In the genomic region with DNA sequence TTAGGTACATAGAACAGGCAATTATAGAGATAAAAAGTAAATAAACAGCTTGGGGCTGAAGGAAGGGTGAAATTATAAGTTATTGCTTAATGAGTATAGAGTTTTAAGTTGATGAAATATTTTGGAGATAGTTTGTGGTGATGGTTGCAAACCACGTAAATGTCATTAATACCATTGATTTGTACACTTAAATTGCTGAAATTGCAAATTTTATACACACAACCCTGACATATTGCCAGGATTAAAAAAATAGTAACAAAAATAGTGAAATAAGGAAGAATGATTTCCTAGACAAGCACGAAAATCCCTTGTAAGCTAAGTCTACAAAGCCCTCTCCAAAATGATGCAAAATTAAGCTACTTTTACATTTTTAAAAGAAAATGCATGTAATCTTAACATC, we compare ENCODE assay signal across 4 cellular contexts.
TF ChIP-seq lines count a peak whose summit lies in the region.

No MANE protein-coding gene starts in this region.

TF ChIP-seq in HepG2, 621 proteins besides CTCF, POLR2A, EP300 and RAD21:
- TF ChIP-seq, protein P1, sequence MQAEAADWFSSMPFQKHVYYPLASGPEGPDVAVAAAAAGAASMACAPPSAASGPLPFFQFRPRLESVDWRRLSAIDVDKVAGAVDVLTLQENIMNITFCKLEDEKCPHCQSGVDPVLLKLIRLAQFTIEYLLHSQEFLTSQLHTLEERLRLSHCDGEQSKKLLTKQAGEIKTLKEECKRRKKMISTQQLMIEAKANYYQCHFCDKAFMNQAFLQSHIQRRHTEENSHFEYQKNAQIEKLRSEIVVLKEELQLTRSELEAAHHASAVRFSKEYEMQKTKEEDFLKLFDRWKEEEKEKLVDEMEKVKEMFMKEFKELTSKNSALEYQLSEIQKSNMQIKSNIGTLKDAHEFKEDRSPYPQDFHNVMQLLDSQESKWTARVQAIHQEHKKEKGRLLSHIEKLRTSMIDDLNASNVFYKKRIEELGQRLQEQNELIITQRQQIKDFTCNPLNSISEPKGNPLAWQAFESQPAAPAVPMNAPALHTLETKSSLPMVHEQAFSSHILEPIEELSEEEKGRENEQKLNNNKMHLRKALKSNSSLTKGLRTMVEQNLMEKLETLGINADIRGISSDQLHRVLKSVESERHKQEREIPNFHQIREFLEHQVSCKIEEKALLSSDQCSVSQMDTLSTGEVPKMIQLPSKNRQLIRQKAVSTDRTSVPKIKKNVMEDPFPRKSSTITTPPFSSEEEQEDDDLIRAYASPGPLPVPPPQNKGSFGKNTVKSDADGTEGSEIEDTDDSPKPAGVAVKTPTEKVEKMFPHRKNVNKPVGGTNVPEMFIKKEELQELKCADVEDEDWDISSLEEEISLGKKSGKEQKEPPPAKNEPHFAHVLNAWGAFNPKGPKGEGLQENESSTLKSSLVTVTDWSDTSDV (CRISPR knock-in tag; IDR thresholded peaks at IDR 0.05), result no peak
- TF ChIP-seq, protein P2, sequence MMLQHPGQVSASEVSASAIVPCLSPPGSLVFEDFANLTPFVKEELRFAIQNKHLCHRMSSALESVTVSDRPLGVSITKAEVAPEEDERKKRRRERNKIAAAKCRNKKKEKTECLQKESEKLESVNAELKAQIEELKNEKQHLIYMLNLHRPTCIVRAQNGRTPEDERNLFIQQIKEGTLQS (CRISPR knock-in tag; IDR thresholded peaks at IDR 0.05), result no peak
- no peak for TF ChIP-seq REXO4 (CRISPR knock-in tag; IDR thresholded peaks at IDR 0.05; ENCODE audit: borderline replicate concordance)
- TF ChIP-seq MAFK (conservative IDR thresholded peaks at IDR 0.05 in 1 of 2, IDR thresholded peaks at IDR 0.05 in 1 of 2; ENCODE audit: low read length in 2 of 2), result peak; percentile 91 to 94
- peak; percentile 92 for TF ChIP-seq MAFF (IDR thresholded peaks at IDR 0.05; ENCODE audit: low read depth, low read length)
- TF ChIP-seq, protein P3, sequence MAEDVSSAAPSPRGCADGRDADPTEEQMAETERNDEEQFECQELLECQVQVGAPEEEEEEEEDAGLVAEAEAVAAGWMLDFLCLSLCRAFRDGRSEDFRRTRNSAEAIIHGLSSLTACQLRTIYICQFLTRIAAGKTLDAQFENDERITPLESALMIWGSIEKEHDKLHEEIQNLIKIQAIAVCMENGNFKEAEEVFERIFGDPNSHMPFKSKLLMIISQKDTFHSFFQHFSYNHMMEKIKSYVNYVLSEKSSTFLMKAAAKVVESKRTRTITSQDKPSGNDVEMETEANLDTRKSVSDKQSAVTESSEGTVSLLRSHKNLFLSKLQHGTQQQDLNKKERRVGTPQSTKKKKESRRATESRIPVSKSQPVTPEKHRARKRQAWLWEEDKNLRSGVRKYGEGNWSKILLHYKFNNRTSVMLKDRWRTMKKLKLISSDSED (CRISPR knock-in tag; IDR thresholded peaks at IDR 0.05), result no peak
- no peak for TF ChIP-seq CENPT (CRISPR knock-in tag; IDR thresholded peaks at IDR 0.05; ENCODE audit: low read depth)
- TF ChIP-seq ZKSCAN5 (CRISPR knock-in tag; IDR thresholded peaks at IDR 0.05), result no peak
- TF ChIP-seq SP140L (CRISPR knock-in tag; IDR thresholded peaks at IDR 0.05; ENCODE audit: borderline replicate concordance), result no peak
- TF ChIP-seq PLRG1 (conservative IDR thresholded peaks at IDR 0.05), result no peak

TF ChIP-seq in A549, 52 proteins besides CTCF, POLR2A, EP300 and RAD21:
- peak; percentile 90 for TF ChIP-seq MAFK (IDR thresholded peaks at IDR 0.05; ENCODE audit: partially characterized antibody)
- no peak for TF ChIP-seq CHD4 (IDR thresholded peaks at IDR 0.05; ENCODE audit: borderline replicate concordance)

TF ChIP-seq in IMR-90, 13 proteins besides CTCF, POLR2A, EP300 and RAD21:
- no peak for TF ChIP-seq CEBPB (IDR thresholded peaks at IDR 0.05; ENCODE audit: low read depth, low read length)
- peak; percentile 84 for TF ChIP-seq MAFK (IDR thresholded peaks at IDR 0.05; ENCODE audit: low read depth, low read length)
TF ChIP-seq in IMR-90: peak in this region for 1.

TF ChIP-seq in K562, 482 proteins besides CTCF, POLR2A, EP300 and RAD21 (continues in another document):
- TF ChIP-seq SMAD3 (CRISPR knock-in tag; conservative IDR thresholded peaks at IDR 0.05) (no peak), NR2C1 (IDR thresholded peaks at IDR 0.05) (no peak), NR2C1 (tag; IDR thresholded peaks at IDR 0.05) (no peak), MAFF (IDR thresholded peaks at IDR 0.05; ENCODE audit: low read length) (peak; percentile 81), MCM5 (IDR thresholded peaks at IDR 0.05; ENCODE audit: low read depth) (no peak), KLF13 (tag; IDR thresholded peaks at IDR 0.05; ENCODE audit: borderline replicate concordance, low read depth) (no peak), ZNF184 (CRISPR knock-in tag; IDR thresholded peaks at IDR 0.05) (no peak), TCF3 (CRISPR knock-in tag; IDR thresholded peaks at IDR 0.05) (no peak), TFAM (CRISPR knock-in tag; conservative IDR thresholded peaks at IDR 0.05) (no peak), RFX7 (CRISPR knock-in tag; IDR thresholded peaks at IDR 0.05) (no peak), ZNF316 (IDR thresholded peaks at IDR 0.05) (peak; percentile 81), RNF2 (IDR thresholded peaks at IDR 0.05) (no peak), TAF9B (IDR thresholded peaks at IDR 0.05; ENCODE audit: partially characterized antibody) (no peak), MAFK (IDR thresholded peaks at IDR 0.05; ENCODE audit: low read length) (peak; percentile 65), C11orf30 (IDR thresholded peaks at IDR 0.05; ENCODE audit: low read depth) (peak; percentile 71), BRD4 (IDR thresholded peaks at IDR 0.05) (no peak), HDAC3 (IDR thresholded peaks at IDR 0.05; ENCODE audit: borderline replicate concordance, partially characterized antibody) (no peak)
- TF ChIP-seq, protein P4, sequence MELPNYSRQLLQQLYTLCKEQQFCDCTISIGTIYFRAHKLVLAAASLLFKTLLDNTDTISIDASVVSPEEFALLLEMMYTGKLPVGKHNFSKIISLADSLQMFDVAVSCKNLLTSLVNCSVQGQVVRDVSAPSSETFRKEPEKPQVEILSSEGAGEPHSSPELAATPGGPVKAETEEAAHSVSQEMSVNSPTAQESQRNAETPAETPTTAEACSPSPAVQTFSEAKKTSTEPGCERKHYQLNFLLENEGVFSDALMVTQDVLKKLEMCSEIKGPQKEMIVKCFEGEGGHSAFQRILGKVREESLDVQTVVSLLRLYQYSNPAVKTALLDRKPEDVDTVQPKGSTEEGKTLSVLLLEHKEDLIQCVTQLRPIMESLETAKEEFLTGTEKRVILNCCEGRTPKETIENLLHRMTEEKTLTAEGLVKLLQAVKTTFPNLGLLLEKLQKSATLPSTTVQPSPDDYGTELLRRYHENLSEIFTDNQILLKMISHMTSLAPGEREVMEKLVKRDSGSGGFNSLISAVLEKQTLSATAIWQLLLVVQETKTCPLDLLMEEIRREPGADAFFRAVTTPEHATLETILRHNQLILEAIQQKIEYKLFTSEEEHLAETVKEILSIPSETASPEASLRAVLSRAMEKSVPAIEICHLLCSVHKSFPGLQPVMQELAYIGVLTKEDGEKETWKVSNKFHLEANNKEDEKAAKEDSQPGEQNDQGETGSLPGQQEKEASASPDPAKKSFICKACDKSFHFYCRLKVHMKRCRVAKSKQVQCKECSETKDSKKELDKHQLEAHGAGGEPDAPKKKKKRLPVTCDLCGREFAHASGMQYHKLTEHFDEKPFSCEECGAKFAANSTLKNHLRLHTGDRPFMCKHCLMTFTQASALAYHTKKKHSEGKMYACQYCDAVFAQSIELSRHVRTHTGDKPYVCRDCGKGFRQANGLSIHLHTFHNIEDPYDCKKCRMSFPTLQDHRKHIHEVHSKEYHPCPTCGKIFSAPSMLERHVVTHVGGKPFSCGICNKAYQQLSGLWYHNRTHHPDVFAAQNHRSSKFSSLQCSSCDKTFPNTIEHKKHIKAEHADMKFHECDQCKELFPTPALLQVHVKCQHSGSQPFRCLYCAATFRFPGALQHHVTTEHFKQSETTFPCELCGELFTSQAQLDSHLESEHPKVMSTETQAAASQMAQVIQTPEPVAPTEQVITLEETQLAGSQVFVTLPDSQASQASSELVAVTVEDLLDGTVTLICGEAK (IDR thresholded peaks at IDR 0.05), result no peak
- TF ChIP-seq, protein P4 (CRISPR knock-in tag; IDR thresholded peaks at IDR 0.05), result no peak
- TF ChIP-seq, protein P5, sequence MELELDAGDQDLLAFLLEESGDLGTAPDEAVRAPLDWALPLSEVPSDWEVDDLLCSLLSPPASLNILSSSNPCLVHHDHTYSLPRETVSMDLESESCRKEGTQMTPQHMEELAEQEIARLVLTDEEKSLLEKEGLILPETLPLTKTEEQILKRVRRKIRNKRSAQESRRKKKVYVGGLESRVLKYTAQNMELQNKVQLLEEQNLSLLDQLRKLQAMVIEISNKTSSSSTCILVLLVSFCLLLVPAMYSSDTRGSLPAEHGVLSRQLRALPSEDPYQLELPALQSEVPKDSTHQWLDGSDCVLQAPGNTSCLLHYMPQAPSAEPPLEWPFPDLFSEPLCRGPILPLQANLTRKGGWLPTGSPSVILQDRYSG (tag; conservative IDR thresholded peaks at IDR 0.05; ENCODE audit: low read depth), result no peak
- TF ChIP-seq, protein P6, sequence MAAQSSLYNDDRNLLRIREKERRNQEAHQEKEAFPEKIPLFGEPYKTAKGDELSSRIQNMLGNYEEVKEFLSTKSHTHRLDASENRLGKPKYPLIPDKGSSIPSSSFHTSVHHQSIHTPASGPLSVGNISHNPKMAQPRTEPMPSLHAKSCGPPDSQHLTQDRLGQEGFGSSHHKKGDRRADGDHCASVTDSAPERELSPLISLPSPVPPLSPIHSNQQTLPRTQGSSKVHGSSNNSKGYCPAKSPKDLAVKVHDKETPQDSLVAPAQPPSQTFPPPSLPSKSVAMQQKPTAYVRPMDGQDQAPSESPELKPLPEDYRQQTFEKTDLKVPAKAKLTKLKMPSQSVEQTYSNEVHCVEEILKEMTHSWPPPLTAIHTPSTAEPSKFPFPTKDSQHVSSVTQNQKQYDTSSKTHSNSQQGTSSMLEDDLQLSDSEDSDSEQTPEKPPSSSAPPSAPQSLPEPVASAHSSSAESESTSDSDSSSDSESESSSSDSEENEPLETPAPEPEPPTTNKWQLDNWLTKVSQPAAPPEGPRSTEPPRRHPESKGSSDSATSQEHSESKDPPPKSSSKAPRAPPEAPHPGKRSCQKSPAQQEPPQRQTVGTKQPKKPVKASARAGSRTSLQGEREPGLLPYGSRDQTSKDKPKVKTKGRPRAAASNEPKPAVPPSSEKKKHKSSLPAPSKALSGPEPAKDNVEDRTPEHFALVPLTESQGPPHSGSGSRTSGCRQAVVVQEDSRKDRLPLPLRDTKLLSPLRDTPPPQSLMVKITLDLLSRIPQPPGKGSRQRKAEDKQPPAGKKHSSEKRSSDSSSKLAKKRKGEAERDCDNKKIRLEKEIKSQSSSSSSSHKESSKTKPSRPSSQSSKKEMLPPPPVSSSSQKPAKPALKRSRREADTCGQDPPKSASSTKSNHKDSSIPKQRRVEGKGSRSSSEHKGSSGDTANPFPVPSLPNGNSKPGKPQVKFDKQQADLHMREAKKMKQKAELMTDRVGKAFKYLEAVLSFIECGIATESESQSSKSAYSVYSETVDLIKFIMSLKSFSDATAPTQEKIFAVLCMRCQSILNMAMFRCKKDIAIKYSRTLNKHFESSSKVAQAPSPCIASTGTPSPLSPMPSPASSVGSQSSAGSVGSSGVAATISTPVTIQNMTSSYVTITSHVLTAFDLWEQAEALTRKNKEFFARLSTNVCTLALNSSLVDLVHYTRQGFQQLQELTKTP (IDR thresholded peaks at IDR 0.05; ENCODE audit: low read depth in 1 of 2, partially characterized antibody in 2 of 2), result no peak
- TF ChIP-seq, protein P7, sequence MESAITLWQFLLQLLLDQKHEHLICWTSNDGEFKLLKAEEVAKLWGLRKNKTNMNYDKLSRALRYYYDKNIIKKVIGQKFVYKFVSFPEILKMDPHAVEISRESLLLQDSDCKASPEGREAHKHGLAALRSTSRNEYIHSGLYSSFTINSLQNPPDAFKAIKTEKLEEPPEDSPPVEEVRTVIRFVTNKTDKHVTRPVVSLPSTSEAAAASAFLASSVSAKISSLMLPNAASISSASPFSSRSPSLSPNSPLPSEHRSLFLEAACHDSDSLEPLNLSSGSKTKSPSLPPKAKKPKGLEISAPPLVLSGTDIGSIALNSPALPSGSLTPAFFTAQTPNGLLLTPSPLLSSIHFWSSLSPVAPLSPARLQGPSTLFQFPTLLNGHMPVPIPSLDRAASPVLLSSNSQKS (CRISPR knock-in tag; IDR thresholded peaks at IDR 0.05), result no peak
- TF ChIP-seq, protein P8, sequence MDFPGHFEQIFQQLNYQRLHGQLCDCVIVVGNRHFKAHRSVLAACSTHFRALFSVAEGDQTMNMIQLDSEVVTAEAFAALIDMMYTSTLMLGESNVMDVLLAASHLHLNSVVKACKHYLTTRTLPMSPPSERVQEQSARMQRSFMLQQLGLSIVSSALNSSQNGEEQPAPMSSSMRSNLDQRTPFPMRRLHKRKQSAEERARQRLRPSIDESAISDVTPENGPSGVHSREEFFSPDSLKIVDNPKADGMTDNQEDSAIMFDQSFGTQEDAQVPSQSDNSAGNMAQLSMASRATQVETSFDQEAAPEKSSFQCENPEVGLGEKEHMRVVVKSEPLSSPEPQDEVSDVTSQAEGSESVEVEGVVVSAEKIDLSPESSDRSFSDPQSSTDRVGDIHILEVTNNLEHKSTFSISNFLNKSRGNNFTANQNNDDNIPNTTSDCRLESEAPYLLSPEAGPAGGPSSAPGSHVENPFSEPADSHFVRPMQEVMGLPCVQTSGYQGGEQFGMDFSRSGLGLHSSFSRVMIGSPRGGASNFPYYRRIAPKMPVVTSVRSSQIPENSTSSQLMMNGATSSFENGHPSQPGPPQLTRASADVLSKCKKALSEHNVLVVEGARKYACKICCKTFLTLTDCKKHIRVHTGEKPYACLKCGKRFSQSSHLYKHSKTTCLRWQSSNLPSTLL (IDR thresholded peaks at IDR 0.05), result no peak
